In the genomic region with DNA sequence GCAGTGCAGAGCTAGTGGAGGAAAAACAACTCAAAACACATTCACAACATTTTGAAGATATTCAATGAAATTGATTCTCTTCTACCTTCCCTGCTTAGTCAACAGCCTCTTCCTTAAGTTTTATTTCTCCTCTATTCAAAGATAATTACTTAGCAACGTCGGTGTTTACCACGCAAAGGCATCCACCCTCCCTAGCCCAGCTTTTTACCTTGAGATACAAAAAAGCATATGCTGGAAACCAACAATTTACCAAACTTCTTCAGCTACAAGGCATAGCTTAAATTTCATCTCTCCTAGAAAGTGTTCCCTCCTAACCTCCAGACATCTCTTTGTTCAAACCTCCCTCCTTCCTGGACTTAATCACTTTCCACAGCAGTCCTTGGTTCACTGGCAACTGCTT, we compare ENCODE assay signal across 1 cellular context.
TF ChIP-seq lines count a peak whose summit lies in the region.

No MANE protein-coding gene starts in this region.

TF ChIP-seq in HCT116, 20 proteins besides CTCF, POLR2A, EP300 and RAD21 (continued from another document):
- TF ChIP-seq EGR1 (IDR thresholded peaks at IDR 0.05; ENCODE audit: low read depth) (no peak), CBX3 (IDR thresholded peaks at IDR 0.05; ENCODE audit: low read depth) (no peak), YY1 (IDR thresholded peaks at IDR 0.05; ENCODE audit: extremely low read depth, insufficient replicate concordance, low read depth, low read length) (no peak), JUND (IDR thresholded peaks at IDR 0.05) (no peak), ZNF274 (IDR thresholded peaks at IDR 0.05; ENCODE audit: low read depth, low read length) (no peak), EZH2 (IDR thresholded peaks at IDR 0.05) (no peak), SP1 (IDR thresholded peaks at IDR 0.05; ENCODE audit: low read depth) (no peak)
- TF ChIP-seq, protein P1, sequence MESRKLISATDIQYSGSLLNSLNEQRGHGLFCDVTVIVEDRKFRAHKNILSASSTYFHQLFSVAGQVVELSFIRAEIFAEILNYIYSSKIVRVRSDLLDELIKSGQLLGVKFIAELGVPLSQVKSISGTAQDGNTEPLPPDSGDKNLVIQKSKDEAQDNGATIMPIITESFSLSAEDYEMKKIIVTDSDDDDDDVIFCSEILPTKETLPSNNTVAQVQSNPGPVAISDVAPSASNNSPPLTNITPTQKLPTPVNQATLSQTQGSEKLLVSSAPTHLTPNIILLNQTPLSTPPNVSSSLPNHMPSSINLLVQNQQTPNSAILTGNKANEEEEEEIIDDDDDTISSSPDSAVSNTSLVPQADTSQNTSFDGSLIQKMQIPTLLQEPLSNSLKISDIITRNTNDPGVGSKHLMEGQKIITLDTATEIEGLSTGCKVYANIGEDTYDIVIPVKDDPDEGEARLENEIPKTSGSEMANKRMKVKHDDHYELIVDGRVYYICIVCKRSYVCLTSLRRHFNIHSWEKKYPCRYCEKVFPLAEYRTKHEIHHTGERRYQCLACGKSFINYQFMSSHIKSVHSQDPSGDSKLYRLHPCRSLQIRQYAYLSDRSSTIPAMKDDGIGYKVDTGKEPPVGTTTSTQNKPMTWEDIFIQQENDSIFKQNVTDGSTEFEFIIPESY (IDR thresholded peaks at IDR 0.05; ENCODE audit: extremely low read depth, insufficient replicate concordance, low read length), result no peak
- TF ChIP-seq, protein P2, sequence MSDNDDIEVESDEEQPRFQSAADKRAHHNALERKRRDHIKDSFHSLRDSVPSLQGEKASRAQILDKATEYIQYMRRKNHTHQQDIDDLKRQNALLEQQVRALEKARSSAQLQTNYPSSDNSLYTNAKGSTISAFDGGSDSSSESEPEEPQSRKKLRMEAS (IDR thresholded peaks at IDR 0.05), result no peak
